Comparison of ENCODE assay signal across 9 cellular contexts in the genomic region with DNA sequence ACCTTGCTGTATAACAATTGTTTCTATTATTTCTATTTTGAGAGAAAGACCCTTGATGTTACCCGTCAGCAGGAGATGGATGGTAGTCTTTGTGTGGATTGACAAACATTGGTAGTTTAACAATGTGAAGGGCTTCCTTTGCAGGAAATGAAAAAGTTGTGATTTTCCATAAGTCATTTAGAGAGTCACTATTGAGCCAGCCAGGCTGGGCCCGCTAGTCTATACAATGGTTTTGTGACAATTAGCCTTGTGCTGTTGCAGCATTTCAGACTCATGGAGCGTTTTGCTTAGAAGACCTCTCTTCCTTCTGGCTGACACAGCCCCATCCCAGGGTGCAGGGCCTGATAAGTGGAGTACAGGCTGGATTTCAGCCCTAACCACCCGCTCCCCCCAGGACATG. TPM values are rescaled to one million over a fixed set of nuclear protein-coding genes. Genes with fewer than 3 reads are reported as not detected.
DNase-seq lines count a peak whose midpoint lies in the region; ATAC-seq and TF ChIP-seq lines count a peak whose summit lies in the region.
"Had no signal": no experiment of that assay in that cellular context is flagged by ENCODE, and none has a peak within 500 bp of the region (broad histone marks: within the 10 kb centered on the region; RNA-seq: fewer than 3 reads in every experiment).

No MANE protein-coding gene starts in this region.

- no peaks in the 10 kb centered on the region for H3K9me3 Mint-ChIP-seq in glutamatergic neuron (ENCODE audit: unreplicated experiment)

- peak overlapping the region; percentile 78 for H3K4ac ChIP-seq in IMR-90 (ENCODE audit: low read depth, low read length)

- peak overlapping the region; percentile 15 to 44; a peak in 3 of 4 replicates for H4K8ac ChIP-seq in IMR-90 (ENCODE audit: low read depth in 2 of 2, low read length in 2 of 2)

- no peak overlapping the region for H3K27ac ChIP-seq in IMR-90 (ENCODE audit: insufficient read depth, low read length)
- H3K27ac ChIP-seq in esophagus muscularis mucosa (replicated peaks in 1 of 4) = peak overlapping the region in 3 of 4 donors; percentile 20 to 49 (median 22)
- peak overlapping the region; percentile 26 for H3K27ac ChIP-seq in skeletal muscle tissue (ENCODE audit: low read depth, low read length)

- H3K4me1 ChIP-seq in IMR-90 (ENCODE audit: control insufficient read depth, insufficient read depth, low read length) (peaks cover 16% of the 10 kb centered on the region), esophagus muscularis mucosa (peaks cover 26 to 56% (median 42%) of the 10 kb centered on the region in 4 donors), skeletal muscle tissue (ENCODE audit: control insufficient read depth in 3 of 3, insufficient read depth in 3 of 3, low read length in 3 of 3) (peaks cover 20 to 27% (median 23%) of the 10 kb centered on the region in 3 donors)

- peak overlapping the region; percentile 16 for H4K91ac ChIP-seq in IMR-90 (ENCODE audit: insufficient read depth, low read depth, low read length)

- peak overlapping the region; percentile 31; the same call in 1 of the 2 replicates for H3K4me2 ChIP-seq in IMR-90 (ENCODE audit: low read depth, low read length)

- H3K9ac ChIP-seq in IMR-90 (ENCODE audit: low read depth, low read length) = no peak overlapping the region
- no peak overlapping the region for H3K9ac ChIP-seq in skeletal muscle tissue (ENCODE audit: low read depth in 1 of 3, low read length in 3 of 3)

- peak overlapping the region; percentile 7 for H3K23ac ChIP-seq in IMR-90 (ENCODE audit: low read depth, low read length)

- H3K14ac ChIP-seq in IMR-90 (replicated peaks; ENCODE audit: low read depth, low read length) = peak overlapping the region; percentile 66

- peaks cover 27% of the 10 kb centered on the region for H3K4me1 Mint-ChIP-seq in glutamatergic neuron (ENCODE audit: low read depth, unreplicated experiment)

- TF ChIP-seq EP300 in esophagus muscularis mucosa (IDR thresholded peaks at IDR 0.05) = no peak

- H2BK120ac ChIP-seq in IMR-90 (ENCODE audit: low read depth, low read length) = peak overlapping the region; percentile 83

- no peak for TF ChIP-seq CTCF in IMR-90 (conservative IDR thresholded peaks at IDR 0.05; ENCODE audit: low read depth, low read length)
- TF ChIP-seq CTCF in esophagus muscularis mucosa (IDR thresholded peaks at IDR 0.05) = no peak
- TF ChIP-seq CTCF in glutamatergic neuron (IDR thresholded peaks at IDR 0.05; ENCODE audit: partially characterized antibody, unreplicated experiment) = no peak

- H4K20me1 ChIP-seq in IMR-90 (ENCODE audit: insufficient read depth, low read length) = no peaks in the 10 kb centered on the region

- intact Hi-C loops in IMR-90 (cut with micrococcal nuclease) = no loop called here
- intact Hi-C loops in esophagus muscularis mucosa (cut with DNase I) = no loop called here
- intact Hi-C loops in posterior vena cava (cut with DNase I) = no loop called here

- no peaks in the 10 kb centered on the region for H3K27me3 ChIP-seq in IMR-90 (ENCODE audit: control insufficient read depth, insufficient read depth, low read length)
- no peaks in the 10 kb centered on the region for H3K27me3 ChIP-seq in esophagus muscularis mucosa
- no peaks in the 10 kb centered on the region for H3K27me3 ChIP-seq in skeletal muscle tissue (ENCODE audit: control insufficient read depth in 3 of 3, insufficient read depth in 3 of 3, low read length in 3 of 3)

- H2AK9ac ChIP-seq in IMR-90 (replicated peaks; ENCODE audit: low read depth, low read length, poor library complexity) = no peak overlapping the region

- ATAC-seq in GM18867 (IDR thresholded peaks at IDR 0.05; ENCODE audit: unreplicated experiment) (peak; percentile 20), IMR-90 (ENCODE audit: low read depth) (no peak), GM18873 (IDR thresholded peaks at IDR 0.05; ENCODE audit: low FRiP score, unreplicated experiment) (no peak), HG02623 (IDR thresholded peaks at IDR 0.05; ENCODE audit: unreplicated experiment) (no peak)

- H3K18ac ChIP-seq in IMR-90 (ENCODE audit: low read depth, low read length) = peak overlapping the region; percentile 90

- no peak for DNase-seq in IMR-90
- DNase-seq in esophagus muscularis mucosa (ENCODE audit: extremely low spot score) = no peak
- no peak for DNase-seq in posterior vena cava (ENCODE audit: low spot score)
- DNase-seq in glutamatergic neuron = no peak
- DNase-seq: NCI-H2029 had no signal

- peak overlapping the region; percentile 53 for H2BK20ac ChIP-seq in IMR-90 (ENCODE audit: low read depth, low read length)

- WGBS in IMR-90 (ENCODE audit: extremely low coverage in 2 of 2, insufficient read length in 1 of 2), 2 experiments = no CpG with 5 or more reads among the region's 4 CpGs
- 94% methylated on average over 4 of the region's 4 CpGs for WGBS in esophagus muscularis mucosa

- no peak overlapping the region for H3K4me3 Mint-ChIP-seq in glutamatergic neuron (ENCODE audit: unreplicated experiment)

- peak overlapping the region; percentile 78 for H2AK5ac ChIP-seq in IMR-90 (ENCODE audit: low read depth, low read length)

- no peaks in the 10 kb centered on the region for H3K27me3 Mint-ChIP-seq in glutamatergic neuron (ENCODE audit: unreplicated experiment)

- in situ Hi-C loops in IMR-90 (cut with MboI; ENCODE audit: low sequenced_read_pairs) = no loop called here

- H2BK5ac ChIP-seq in IMR-90 (ENCODE audit: low read depth, low read length, poor library complexity, severe bottlenecking) = peak overlapping the region; percentile 97

- H3K79me1 ChIP-seq in IMR-90 (ENCODE audit: low read depth in 1 of 2, low read length in 2 of 2) = peaks cover 5 to 37% of the 10 kb centered on the region in 2 experiments

- H3K4me3 ChIP-seq in IMR-90 (ENCODE audit: insufficient read depth, low read depth, low read length) = no peak overlapping the region
- H3K4me3 ChIP-seq in esophagus muscularis mucosa = no peak overlapping the region
- no peak overlapping the region for H3K4me3 ChIP-seq in skeletal muscle tissue (ENCODE audit: low read length in 3 of 3)

- 0 out of 2 replicates have a peak, but pooled peaks cover 2% of the 10 kb centered on the region for H3K9me3 ChIP-seq in IMR-90 (ENCODE audit: control insufficient read depth, insufficient read depth, low read length)
- no peaks in the 10 kb centered on the region for H3K9me3 ChIP-seq in esophagus muscularis mucosa
- no peaks in the 10 kb centered on the region for H3K9me3 ChIP-seq in skeletal muscle tissue (ENCODE audit: control insufficient read depth in 3 of 3, low read length in 3 of 3)

- TF ChIP-seq POLR2A in IMR-90 (IDR thresholded peaks at IDR 0.05; ENCODE audit: low read depth, low read length) = no peak
- no peak for TF ChIP-seq POLR2A in esophagus muscularis mucosa (IDR thresholded peaks at IDR 0.05; ENCODE audit: low read depth)

- H3K9me1 ChIP-seq in IMR-90 (ENCODE audit: insufficient read depth, low read length) = peaks cover 10% of the 10 kb centered on the region

- H3K56ac ChIP-seq in IMR-90 (ENCODE audit: extremely low read depth, insufficient read depth, low read length) = peak overlapping the region; percentile 51; the same call in 1 of the 2 replicates

- dilution Hi-C loops in IMR-90 (cut with HindIII; ENCODE audit: low sequenced_read_pairs, unreplicated experiment) = no loop called here

- CTCF ChIA-PET in IMR-90 (lab: Yijun Ruan, JAX) = interaction anchor here (2.2 kb wide), 1 partner anchor 10 kb away, joined by 6 read pairs; no protein-coding TSS in a partner anchor

- H3K36me3 ChIP-seq in IMR-90 (ENCODE audit: control insufficient read depth, insufficient read depth, low read length) (no peaks in the 10 kb centered on the region), esophagus muscularis mucosa (no peaks in the 10 kb centered on the region), skeletal muscle tissue (ENCODE audit: control insufficient read depth in 3 of 3, insufficient read depth in 3 of 3, low read length in 3 of 3) (no peaks in the 10 kb centered on the region)

- H4K5ac ChIP-seq in IMR-90 (ENCODE audit: low read depth, low read length) = peak overlapping the region; percentile 72

- H3K27ac Mint-ChIP-seq in glutamatergic neuron (ENCODE audit: unreplicated experiment) = no peak overlapping the region

- H2AFZ ChIP-seq in IMR-90 (replicated peaks; ENCODE audit: low read length, poor library complexity) = no peak overlapping the region

- BruUV-seq in IMR-90 (replicated peaks; lab: Mats Ljungman, UMichigan) = no TSS peak

- no peak for TF ChIP-seq RAD21 in IMR-90 (IDR thresholded peaks at IDR 0.05; ENCODE audit: low read length)

- POLR2A ChIA-PET in IMR-90 (lab: Charles Lee; ENCODE audit: unreplicated experiment) = interaction anchor here (0.8 kb wide), 1 partner anchor 11 kb away, joined by 3 read pairs; no protein-coding TSS in a partner anchor

- no peaks in the 10 kb centered on the region for H3K36me3 Mint-ChIP-seq in glutamatergic neuron (ENCODE audit: unreplicated experiment)

- H2BK15ac ChIP-seq in IMR-90 (ENCODE audit: low read depth, low read length) = peak overlapping the region; percentile 67; the same call in 2 of the 3 replicates

TF ChIP-seq in IMR-90, 13 proteins besides CTCF, POLR2A, EP300 and RAD21 (continues in another document):
- no peak for TF ChIP-seq MAFK (IDR thresholded peaks at IDR 0.05; ENCODE audit: low read depth, low read length)
- no peak for TF ChIP-seq ELK1 (IDR thresholded peaks at IDR 0.05; ENCODE audit: borderline replicate concordance, low read depth, low read length)
- TF ChIP-seq, protein P1, sequence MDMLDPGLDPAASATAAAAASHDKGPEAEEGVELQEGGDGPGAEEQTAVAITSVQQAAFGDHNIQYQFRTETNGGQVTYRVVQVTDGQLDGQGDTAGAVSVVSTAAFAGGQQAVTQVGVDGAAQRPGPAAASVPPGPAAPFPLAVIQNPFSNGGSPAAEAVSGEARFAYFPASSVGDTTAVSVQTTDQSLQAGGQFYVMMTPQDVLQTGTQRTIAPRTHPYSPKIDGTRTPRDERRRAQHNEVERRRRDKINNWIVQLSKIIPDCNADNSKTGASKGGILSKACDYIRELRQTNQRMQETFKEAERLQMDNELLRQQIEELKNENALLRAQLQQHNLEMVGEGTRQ (IDR thresholded peaks at IDR 0.05; ENCODE audit: low read depth, low read length) = no peak

RNA-seq across cellular contexts. Expression of gene SLC38A2, which starts 18.3 kb away (rescaled TPM):
- 881 and 1,389 TPM in 2 replicates for total RNA-seq in IMR-90 (2012; rRNA removed)
- 213 and 313 TPM in 2 replicates for polyA plus RNA-seq in IMR-90 (2012; rRNA removed)
- polyA plus RNA-seq in IMR-90 (2012; cell fraction: cytosol; rRNA removed) = 33.9 and 129 TPM in 2 replicates
- 118 and 947 TPM in 2 replicates for polyA plus RNA-seq in IMR-90 (2012; cell fraction: nucleus; rRNA removed; ENCODE audit: low replicate concordance)
- total RNA-seq in esophagus muscularis mucosa = 100 to 1,000 TPM; 177 to 241 (median 225) TPM
- total RNA-seq in skeletal muscle tissue = 144 TPM
- 100 to 1,000 TPM; 255 to 324 TPM for total RNA-seq in posterior vena cava
- 262 TPM for total RNA-seq in glutamatergic neuron (ENCODE audit: unreplicated experiment)
